ENCODE assay signal across 8 cellular contexts in genomic region chr20:54481442-54481841, GRCh38. TPM values are rescaled to one million over a fixed set of nuclear protein-coding genes. Genes with fewer than 3 reads are reported as not detected.
"Had no signal": no experiment of that assay in that cellular context is flagged by ENCODE, and none has a peak within 500 bp of the region (broad histone marks: within the 10 kb centered on the region; RNA-seq: fewer than 3 reads in every experiment).

No MANE protein-coding gene starts in this region.

- H3K4me1 ChIP-seq: HAP-1 had no signal

- ATAC-seq: HCT116, K562 had no signal

- H3K9ac ChIP-seq: GM23248 had no signal

- H3K36me3 ChIP-seq: HAP-1 had no signal

- H3K27ac ChIP-seq: GM23248 had no signal

- H2AFZ ChIP-seq: GM23248 had no signal

- H3K9me3 ChIP-seq: HAP-1 had no signal

- H3K4me3 ChIP-seq: GM23248, HAP-1, K562 had no signal

- DNase-seq: GM23248, GOT3, H7, IMR-90 had no signal

RNA-seq across cellular contexts. Expression of gene DOK5, which starts 6.0 kb away (rescaled TPM):
- total RNA-seq: HT-29, K562 had no signal
